Comparison of ENCODE assay signal across 8 cellular contexts in the genomic region with DNA sequence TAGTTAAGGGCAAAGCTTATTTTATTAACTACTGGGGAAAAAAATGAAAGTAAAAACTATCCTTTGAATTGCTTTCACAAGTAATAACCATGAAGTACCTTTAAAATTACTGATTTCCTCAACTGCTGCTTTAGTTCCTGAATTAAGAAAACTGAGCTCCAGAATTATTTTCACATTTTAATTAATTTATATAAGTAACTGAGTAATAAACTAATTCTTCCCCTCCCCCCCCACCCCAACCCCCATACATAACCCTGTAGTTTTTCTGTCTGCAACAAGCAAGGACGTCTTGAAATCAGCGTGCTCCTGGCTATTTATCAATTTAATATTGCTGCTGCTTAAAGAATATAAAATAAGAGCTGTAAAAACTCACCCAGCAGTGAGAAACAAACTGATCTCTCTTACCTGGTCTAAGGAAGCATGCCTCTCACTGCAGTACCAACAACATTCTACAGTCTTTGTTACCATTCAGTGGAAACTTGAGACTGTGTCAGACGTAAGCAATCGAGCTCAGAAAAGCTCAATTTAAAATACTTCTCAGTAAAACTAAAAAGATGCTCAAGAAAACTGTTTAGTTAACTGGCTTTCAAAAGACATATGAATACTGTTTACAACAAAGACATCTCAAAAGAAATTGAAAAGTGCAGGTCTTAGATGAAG.
A peak's percentile ranks its signal among the peaks of the same experiment; 100 is the strongest.
DNase-seq lines count a peak whose midpoint lies in the region; ATAC-seq and TF ChIP-seq lines count a peak whose summit lies in the region.

No MANE protein-coding gene starts in this region.

- H3K9me3 Mint-ChIP-seq in endothelial cell (ENCODE audit: unreplicated experiment) (no peaks in the 10 kb centered on the region), mesothelial cell of epicardium (peaks cover 5% of the 10 kb centered on the region)

- H3K4me3 ChIP-seq in DND-41 (ENCODE audit: low read depth in 1 of 2, low read length in 2 of 2) (peak overlapping the region; percentile 92 to 98), urinary bladder (ENCODE audit: low read depth, low read length) (peak overlapping the region; percentile 54)

- H3K36me3 Mint-ChIP-seq in endothelial cell (ENCODE audit: low read depth, unreplicated experiment) (no peaks in the 10 kb centered on the region), mesothelial cell of epicardium (peaks cover 5% of the 10 kb centered on the region)

- H3K27me3 Mint-ChIP-seq in endothelial cell (ENCODE audit: unreplicated experiment) (no peaks in the 10 kb centered on the region), mesothelial cell of epicardium (ENCODE audit: low read depth) (no peaks in the 10 kb centered on the region)

- H3K9ac ChIP-seq in DND-41 (ENCODE audit: low read depth, low read length), result peak overlapping the region; percentile 78

- no peaks in the 10 kb centered on the region for H3K9me3 ChIP-seq in DND-41 (ENCODE audit: insufficient read depth, low read length, severe bottlenecking)

- H3K27ac Mint-ChIP-seq in endothelial cell (ENCODE audit: unreplicated experiment), result peak overlapping the region; percentile 70
- H3K27ac Mint-ChIP-seq in mesothelial cell of epicardium, result peak overlapping the region; percentile 96

- in situ Hi-C loops in KBM-7 (cut with MboI; ENCODE audit: low pct_unique_long_range_greater_than_20kb, low sequenced_read_pairs), result no loop called here

- H3K27ac ChIP-seq in DND-41 (ENCODE audit: low read length) (peak overlapping the region; percentile 94), urinary bladder (ENCODE audit: low read depth) (no peak overlapping the region)

- DNase-seq in DND-41 (peak; percentile 67), KBM-7 (peak; percentile 79), T follicular helper cell (ENCODE audit: low read depth) (peak; percentile 3), endothelial cell (ENCODE audit: low spot score) (peak; percentile 34), mesothelial cell of epicardium (ENCODE audit: low spot score in 2 of 2, unreplicated experiment in 2 of 2) (no peak)
- DNase-seq in activated CD4-positive, CD25-positive, alpha-beta regulatory T cell treated with anti-CD3 and anti-CD28 coated beads, Interleukin-2, amount 50 U/mL, for 72 hours, result no peak

- no peak for TF ChIP-seq CTCF in DND-41 (IDR thresholded peaks at IDR 0.05; ENCODE audit: borderline replicate concordance, extremely low read depth, low read length, poor library complexity, severe bottlenecking)
- TF ChIP-seq CTCF in endothelial cell (IDR thresholded peaks at IDR 0.05; ENCODE audit: unreplicated experiment), result no peak
- no peak for TF ChIP-seq CTCF in mesothelial cell of epicardium (IDR thresholded peaks at IDR 0.05; ENCODE audit: unreplicated experiment)

- 11% methylated on average over 4 of the region's 4 CpGs for WGBS in urinary bladder

- H3K4me1 ChIP-seq in DND-41 (ENCODE audit: insufficient read depth, low read length), result peaks cover 62% of the 10 kb centered on the region
- no peaks in the 10 kb centered on the region for H3K4me1 ChIP-seq in urinary bladder (ENCODE audit: insufficient read depth)

- no peaks in the 10 kb centered on the region for H4K20me1 ChIP-seq in DND-41 (ENCODE audit: insufficient read depth, low read length)

- ATAC-seq in DND-41 (ENCODE audit: insufficient read depth, low read depth), result peak; percentile 76
- peak; percentile 62 for ATAC-seq in GM21515 (IDR thresholded peaks at IDR 0.05; ENCODE audit: unreplicated experiment)

- H3K79me2 ChIP-seq in DND-41 (ENCODE audit: insufficient read depth, low read length), result peaks cover 84% of the 10 kb centered on the region

- H3K4me1 Mint-ChIP-seq in endothelial cell (ENCODE audit: unreplicated experiment) (no peaks in the 10 kb centered on the region), mesothelial cell of epicardium (peaks cover 31% of the 10 kb centered on the region)

- H3K4me3 Mint-ChIP-seq in endothelial cell (ENCODE audit: unreplicated experiment) (peak overlapping the region; percentile 89), mesothelial cell of epicardium (peak overlapping the region; percentile 97)

- H2AFZ ChIP-seq in DND-41 (ENCODE audit: low read depth, low read length), result peak overlapping the region; percentile 20; the same call in 1 of the 2 replicates

- H3K27me3 ChIP-seq in DND-41 (ENCODE audit: insufficient read depth, low read length, poor library complexity), result no peaks in the 10 kb centered on the region

- peak overlapping the region; percentile 70 for H3K4me2 ChIP-seq in DND-41 (ENCODE audit: insufficient read depth, low read length)

- H3K36me3 ChIP-seq in DND-41 (ENCODE audit: insufficient read depth, low read length), result peaks cover 20% of the 10 kb centered on the region
- peaks cover 4% of the 10 kb centered on the region for H3K36me3 ChIP-seq in urinary bladder (ENCODE audit: insufficient read depth)

Comparison
In these comparisons a context has a peak if more than half of its experiments do, and no peak if none do; other contexts are left out.
1. DNase-seq: peak in DND-41 (single experiment), KBM-7 (single experiment), T follicular helper cell (single experiment) and endothelial cell (single experiment); none in mesothelial cell of epicardium (0 of 2) and activated CD4-positive, CD25-positive, alpha-beta regulatory T cell treated with anti-CD3 and anti-CD28 coated beads, Interleukin-2, amount 50 U/mL, for 72 hours (single experiment).